ENCODE assay signal across 25 cellular contexts in the genomic region with DNA sequence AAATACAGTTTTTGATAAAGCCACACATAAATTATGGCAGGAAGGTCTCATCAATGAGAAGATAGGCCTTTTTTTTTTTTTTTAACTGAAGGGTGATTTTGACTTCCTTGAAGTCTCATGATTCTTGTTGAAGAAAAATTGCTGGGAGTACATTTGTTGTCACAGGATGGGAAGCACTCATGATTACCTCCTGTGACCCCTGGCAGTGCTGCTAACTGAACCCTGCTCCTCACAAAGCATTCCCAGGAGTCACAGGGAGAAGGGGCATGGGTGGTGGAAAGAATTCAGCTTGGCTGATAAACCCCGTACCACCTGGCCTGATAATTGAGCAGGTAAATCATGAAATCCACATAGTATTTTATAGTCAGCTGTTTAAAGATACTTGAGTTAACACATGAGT.
"Had no signal": no experiment of that assay in that cellular context is flagged by ENCODE, and none has a peak within 500 bp of the region (broad histone marks: within the 10 kb centered on the region; RNA-seq: fewer than 3 reads in every experiment).

No MANE protein-coding gene starts in this region.

- DNase-seq: cortex of kidney; dorsolateral prefrontal cortex; effector CD4-positive, alpha-beta T cell; foreskin fibroblast; gastrocnemius medialis; heart left ventricle; hippocampal formation; immature natural killer cell; islet precursor cell; left lung; mesenchymal stem cell; mucosa of descending colon; naive B cell; stimulated activated CD4-positive, alpha-beta T cell treated with anti-CD3 and anti-CD28 coated beads, Interleukin-12 subunit alpha, Interleukin-12 subunit beta, amount 100 ng/mL, for 4 hours; stimulated activated CD4-positive, alpha-beta T cell treated with anti-CD3 and anti-CD28 coated beads, Interleukin-1b, Interleukin-23, amount 100 ng/mL, for 48 hours; stimulated activated CD4-positive, alpha-beta T cell treated with anti-CD3 and anti-CD28 coated beads, Interleukin-4, amount 100 ng/mL, for 1 hour; stimulated activated CD8-positive, alpha-beta memory T cell treated with anti-CD3 and anti-CD28 coated beads, Interleukin-4, amount 100 ng/mL, for 48 hours; stimulated activated naive CD4-positive, alpha-beta T cell; stimulated activated naive CD8-positive, alpha-beta T cell treated with anti-CD3 and anti-CD28 coated beads, Interleukin-15, amount 100 ng/mL, for 72 hours; testis; tibial artery had no signal

- H3K9me3 ChIP-seq: gastrocnemius medialis, heart left ventricle, left lung, mucosa of descending colon, neutrophil, right atrium auricular region, testis, tibial artery had no signal

- H3K27ac ChIP-seq: dorsolateral prefrontal cortex, gastrocnemius medialis, heart left ventricle, left lung, neutrophil, parathyroid adenoma, right atrium auricular region, testis, tibial artery had no signal

- H3K4me1 ChIP-seq: gastrocnemius medialis, left lung, parathyroid adenoma, testis, tibial artery had no signal

- H3K27me3 ChIP-seq: dorsolateral prefrontal cortex, gastrocnemius medialis, heart left ventricle, left lung, neutrophil, right atrium auricular region, testis, tibial artery had no signal

- H3K36me3 ChIP-seq: gastrocnemius medialis, left lung, neutrophil had no signal

- H3K4me3 ChIP-seq: dorsolateral prefrontal cortex, gastrocnemius medialis, heart left ventricle, left lung, mucosa of descending colon, right atrium auricular region, smooth muscle cell, testis, tibial artery had no signal
